In genomic region chr15:64379216-64379960, GRCh38 we compare ENCODE assay signal across 10 cellular contexts. TPM values are rescaled to one million over a fixed set of nuclear protein-coding genes. Genes with fewer than 3 reads are reported as not detected.
DNase-seq lines count a peak whose midpoint lies in the region; TF ChIP-seq lines count a peak whose summit lies in the region.
"Had no signal": no experiment of that assay in that cellular context is flagged by ENCODE, and none has a peak within 500 bp of the region (broad histone marks: within the 10 kb centered on the region; RNA-seq: fewer than 3 reads in every experiment).

No MANE protein-coding gene starts in this region.

- H2BK12ac ChIP-seq in H9 (ENCODE audit: insufficient read length, low read depth, low read length): no peak overlapping the region

- H3K27me3 ChIP-seq in H9 (ENCODE audit: insufficient read depth, low read length): no peaks in the 10 kb centered on the region
- H3K27me3 ChIP-seq in SJCRH30: no peaks in the 10 kb centered on the region
- no peaks in the 10 kb centered on the region for H3K27me3 ChIP-seq in uterus

- no peaks in the 10 kb centered on the region for H4K20me1 ChIP-seq in H9 (ENCODE audit: control insufficient read depth, insufficient read depth, insufficient read length)

- H2AK5ac ChIP-seq in H9 (ENCODE audit: insufficient read length, low read length): no peak overlapping the region

- H2AFZ ChIP-seq in H9 (ENCODE audit: low read length): no peak overlapping the region

- no peak overlapping the region for H3T11ph ChIP-seq in H9 (ENCODE audit: low read length)

- WGBS in H9 (ENCODE audit: extremely low coverage, insufficient read length, low lambda C conversion rate): no CpG with 5 or more reads among the region's 9 CpGs

- no peak overlapping the region for H3K4ac ChIP-seq in H9 (ENCODE audit: low read depth, low read length)

- H3K79me2 ChIP-seq in H9 (ENCODE audit: insufficient read depth, low read length): no peaks in the 10 kb centered on the region

- H2BK120ac ChIP-seq in H9 (ENCODE audit: low read depth, low read length, poor library complexity, severe bottlenecking): no peak overlapping the region

- H3K9me3 Mint-ChIP-seq in H9: no peaks in the 10 kb centered on the region

- no peaks in the 10 kb centered on the region for H3K23me2 ChIP-seq in H9 (ENCODE audit: insufficient read length, low read depth, low read length, poor library complexity, severe bottlenecking)

- TF ChIP-seq CTCF in H9 (conservative IDR thresholded peaks at IDR 0.05) (no peak), uterus (IDR thresholded peaks at IDR 0.05) (no peak)

- H3K56ac ChIP-seq in H9 (ENCODE audit: insufficient read length, low read depth, low read length): no peak overlapping the region

- H3K27ac ChIP-seq in H9 (ENCODE audit: insufficient read length, low read depth, low read length): no peak overlapping the region
- H3K27ac ChIP-seq in SJCRH30: peak overlapping the region; percentile 68
- H3K27ac ChIP-seq in uterus: no peak overlapping the region

- peak; percentile 22 for DNase-seq in AG20443 (ENCODE audit: low spot score)
- DNase-seq in H9: no peak
- peak; percentile 20 to 37 for DNase-seq in SJCRH30
- DNase-seq in glomerular visceral epithelial cell (ENCODE audit: extremely low spot score): peak; percentile 11
- DNase-seq in HuH-7.5 (ENCODE audit: low spot score): no peak
- DNase-seq in RPMI8226: no peak
- DNase-seq in central memory CD4-positive, alpha-beta T cell: no peak
- DNase-seq in uterus: no peak
- DNase-seq: GF-D8, NCI-H510A treated with DMSO at 0.1 percent for 48 hours had no signal

- H3K18ac ChIP-seq in H9 (ENCODE audit: insufficient read length, low read depth, low read length): no peak overlapping the region

- H3K27ac Mint-ChIP-seq in H9: peak overlapping the region; percentile 24 to 71 (median 65); a peak in 3 of 7 replicates

- H2BK20ac ChIP-seq in H9 (ENCODE audit: low read depth, low read length, poor library complexity, severe bottlenecking): no peak overlapping the region

- no peak overlapping the region for H4K8ac ChIP-seq in H9 (replicated peaks; ENCODE audit: insufficient read length, low read depth, low read length)

- H3K36me3 ChIP-seq in SJCRH30 (peaks cover 42% of the 10 kb centered on the region), uterus (no peaks in the 10 kb centered on the region)

- intact Hi-C loops in uterus (cut with DNase I; ENCODE audit: low total_unique reads): no loop called here

- H3K79me1 ChIP-seq in H9 (ENCODE audit: insufficient read depth, low read depth, low read length, poor library complexity, severe bottlenecking): peaks cover 3% of the 10 kb centered on the region

- H3K23ac ChIP-seq in H9 (ENCODE audit: insufficient read length, low read depth, low read length): no peak overlapping the region

- H3K4me3 ChIP-seq in SJCRH30: peak overlapping the region; percentile 85
- no peak overlapping the region for H3K4me3 ChIP-seq in uterus

- H3K4me3 Mint-ChIP-seq in H9: peak overlapping the region; percentile 91 to 95

- no peaks in the 10 kb centered on the region for H3K27me3 Mint-ChIP-seq in H9 (ENCODE audit: low read depth)

- H3K36me3 Mint-ChIP-seq in H9 (ENCODE audit: insufficient read depth in 1 of 3, low read depth in 3 of 3): peaks cover 15 to 31% (median 27%) of the 10 kb centered on the region in 3 experiments

- peaks cover 10 to 19% of the 10 kb centered on the region in 2 experiments for H3K4me1 Mint-ChIP-seq in H9

- H3K4me1 ChIP-seq in H9 (ENCODE audit: insufficient read depth, low read length) (no peaks in the 10 kb centered on the region), SJCRH30 (peaks cover 9% of the 10 kb centered on the region), uterus (no peaks in the 10 kb centered on the region)

- H4K91ac ChIP-seq in H9 (ENCODE audit: insufficient read length, low read depth, low read length): no peak overlapping the region

- no peak for TF ChIP-seq POLR2A in uterus (IDR thresholded peaks at IDR 0.05)

- H3K4me2 ChIP-seq in H9 (ENCODE audit: insufficient read depth, insufficient read length, low read length): no peak overlapping the region

- H3K14ac ChIP-seq in H9 (ENCODE audit: insufficient read depth, low read length): no peak overlapping the region

- H3K9me3 ChIP-seq in H9 (ENCODE audit: control insufficient read depth, low read depth, low read length) (no peaks in the 10 kb centered on the region), SJCRH30 (replicated peaks) (no peaks in the 10 kb centered on the region), uterus (no peaks in the 10 kb centered on the region)

- no peak overlapping the region for H2BK15ac ChIP-seq in H9 (ENCODE audit: low read depth, low read length)

- no peak overlapping the region for H2BK5ac ChIP-seq in H9 (ENCODE audit: insufficient read length, low read length)

- no peak overlapping the region for H4K5ac ChIP-seq in H9 (ENCODE audit: insufficient read length, low read depth, low read length)

- peak overlapping the region; percentile 50 for H3K9ac ChIP-seq in H9 (ENCODE audit: extremely low read depth, insufficient read length, low read length)

RNA-seq across cellular contexts. Expression of gene PCLAF, which starts 1.9 kb away (rescaled TPM):
- 65.6 and 74.5 TPM in 2 replicates for total RNA-seq in H9 (2021)
- total RNA-seq in SJCRH30 (2014; rRNA removed; shearing (Covaris generic)): 581 and 605 TPM in 2 replicates
- 10 to 100 TPM in 1 of 4 donors, not detected in 3; 22.7 TPM for total RNA-seq in uterus

RNA-seq across cellular contexts. Expression of gene TRIP4, which starts 8.2 kb away (rescaled TPM):
- total RNA-seq in H9 (2021) (21.7 and 22.9 TPM in 2 replicates), uterus (10 to 100 TPM in 3 of 4 donors, 1 to 10 TPM in 1; 1.2 to 24.1 (median 20.3) TPM)
- total RNA-seq in SJCRH30 (2014; rRNA removed; shearing (Covaris generic)): 7.0 and 8.8 TPM in 2 replicates

RNA-seq across cellular contexts. Expression of gene CSNK1G1, which starts 23.4 kb away (rescaled TPM):
- total RNA-seq in H9 (2021) (17.1 and 19.7 TPM in 2 replicates), uterus (10 to 100 TPM; 16.5 to 41.8 (median 33.3) TPM)
- 15.9 and 20.3 TPM in 2 replicates for total RNA-seq in SJCRH30 (2014; rRNA removed; shearing (Covaris generic))

Comparison
In these comparisons a context has a peak if more than half of its experiments do, and no peak if none do; other contexts are left out.
1. DNase-seq: peak in AG20443 (single experiment), SJCRH30 (2 of 2) and glomerular visceral epithelial cell (single experiment); none in H9 (single experiment), HuH-7.5 (single experiment), RPMI8226 (single experiment), central memory CD4-positive, alpha-beta T cell (single experiment) and uterus (0 of 2).